Comparison of ENCODE assay signal across 6 cellular contexts in genomic region chr4:30149539-30149938, GRCh38.
DNase-seq lines count a peak whose midpoint lies in the region; TF ChIP-seq lines count a peak whose summit lies in the region.
"Not testable (repeated sequence)": the region's sequence is repeated elsewhere in the genome, so short reads cannot be mapped to it uniquely, and the experiment has no call there.

No MANE protein-coding gene starts in this region.

- peak overlapping the region; percentile 49 for H2BK20ac ChIP-seq in H9 (ENCODE audit: low read depth, low read length, poor library complexity, severe bottlenecking)

- H2BK5ac ChIP-seq in H9 (ENCODE audit: insufficient read length, low read length): peak overlapping the region; percentile 98
- not testable (repeated sequence) for H2BK5ac ChIP-seq in neuronal stem cell (ENCODE audit: low read length)

- H3K4ac ChIP-seq in H9 (ENCODE audit: low read depth, low read length); neuronal stem cell (ENCODE audit: low read length): not testable (repeated sequence)

- peaks cover 30 to 34% of the 10 kb centered on the region in 2 experiments for H3K4me1 Mint-ChIP-seq in H9
- H3K4me1 Mint-ChIP-seq in endodermal cell: not testable (repeated sequence)

- not testable (repeated sequence) for H3K18ac ChIP-seq in H9 (ENCODE audit: insufficient read length, low read depth, low read length); neuronal stem cell (ENCODE audit: low read length)

- peak overlapping the region; percentile 59 to 96 (median 93) for H3K27ac Mint-ChIP-seq in H9
- peak overlapping the region; percentile 49 for H3K27ac Mint-ChIP-seq in endodermal cell

- H3K9ac ChIP-seq in H9 (ENCODE audit: extremely low read depth, insufficient read length, low read length); endodermal cell (ENCODE audit: extremely low read depth, low read length, poor library complexity, severe bottlenecking); neuronal stem cell (ENCODE audit: low read depth, low read length, poor library complexity): not testable (repeated sequence)
- H3K9ac ChIP-seq in HUES64 (ENCODE audit: low read depth, low read length): peak overlapping the region; percentile 63
- peak overlapping the region; percentile 3 for H3K9ac ChIP-seq in iPS-15b (ENCODE audit: low read depth, low read length)

- not testable (repeated sequence) for H2AK5ac ChIP-seq in H9 (ENCODE audit: insufficient read length, low read length); neuronal stem cell (ENCODE audit: low read depth, low read length)

- H3K4me3 ChIP-seq in HUES64 (ENCODE audit: low read length); iPS-15b (ENCODE audit: low read depth, low read length); neuronal stem cell (ENCODE audit: low read length in 2 of 2): not testable (repeated sequence)
- H3K4me3 ChIP-seq in endodermal cell (ENCODE audit: low read length): peak overlapping the region; percentile 63

- not testable (repeated sequence) for H2BK15ac ChIP-seq in H9 (ENCODE audit: low read depth, low read length); neuronal stem cell (ENCODE audit: low read length)

- H4K91ac ChIP-seq in H9 (ENCODE audit: insufficient read length, low read depth, low read length); neuronal stem cell (ENCODE audit: low read depth, low read length, poor library complexity): not testable (repeated sequence)

- not testable (repeated sequence) for H4K20me1 ChIP-seq in H9 (ENCODE audit: control insufficient read depth, insufficient read depth, insufficient read length)

- H3K79me1 ChIP-seq in H9 (ENCODE audit: insufficient read depth, low read depth, low read length, poor library complexity, severe bottlenecking); neuronal stem cell (ENCODE audit: low read depth, low read length): not testable (repeated sequence)

- not testable (repeated sequence) for H4K8ac ChIP-seq in H9 (replicated peaks; ENCODE audit: insufficient read length, low read depth, low read length); neuronal stem cell (ENCODE audit: low read depth, low read length)

- H3T11ph ChIP-seq in H9 (ENCODE audit: low read length): peak overlapping the region; percentile 89

- H3K27ac ChIP-seq in H9 (ENCODE audit: insufficient read length, low read depth, low read length): peak overlapping the region; percentile 98
- peak overlapping the region; percentile 89 for H3K27ac ChIP-seq in HUES64 (ENCODE audit: low read depth, low read length)
- not testable (repeated sequence) for H3K27ac ChIP-seq in endodermal cell (ENCODE audit: low read depth, low read length); neuronal stem cell (replicated peaks; ENCODE audit: low read length)

- not testable (repeated sequence) for H3K36me3 ChIP-seq in HUES64 (ENCODE audit: insufficient read depth, low read length); endodermal cell (ENCODE audit: control insufficient read depth, insufficient read depth, low read length); iPS-15b (ENCODE audit: control insufficient read depth, insufficient read depth, low read length); neuronal stem cell (replicated peaks in 1 of 2; ENCODE audit: control insufficient read depth in 2 of 2, insufficient read depth in 2 of 2, low read length in 2 of 2)

- not testable (repeated sequence) for H3K36me3 Mint-ChIP-seq in H9 (ENCODE audit: insufficient read depth in 1 of 3, low read depth in 3 of 3)
- H3K36me3 Mint-ChIP-seq in endodermal cell (ENCODE audit: low read depth): peaks cover 12% of the 10 kb centered on the region

- not testable (repeated sequence) for H2BK120ac ChIP-seq in H9 (ENCODE audit: low read depth, low read length, poor library complexity, severe bottlenecking); neuronal stem cell (ENCODE audit: low read depth, low read length)

- H2BK12ac ChIP-seq in H9 (ENCODE audit: insufficient read length, low read depth, low read length); neuronal stem cell (ENCODE audit: low read length): not testable (repeated sequence)

- not testable (repeated sequence) for H3K9me3 ChIP-seq in H9 (ENCODE audit: control insufficient read depth, low read depth, low read length); HUES64 (ENCODE audit: insufficient read depth, low read depth, low read length); iPS-15b (ENCODE audit: control insufficient read depth, insufficient read depth, low read length); neuronal stem cell (replicated peaks in 1 of 2; ENCODE audit: control insufficient read depth in 2 of 2, insufficient read depth in 1 of 2, low read depth in 1 of 2, low read length in 2 of 2)
- peaks cover 24% of the 10 kb centered on the region for H3K9me3 ChIP-seq in endodermal cell (ENCODE audit: control insufficient read depth, low read length)

- H4K5ac ChIP-seq in H9 (ENCODE audit: insufficient read length, low read depth, low read length): not testable (repeated sequence)

- not testable (repeated sequence) for TF ChIP-seq CTCF in H9 (conservative IDR thresholded peaks at IDR 0.05); endodermal cell (conservative IDR thresholded peaks at IDR 0.05)

- peak overlapping the region; percentile 59; the same call in 1 of the 2 replicates for H3K14ac ChIP-seq in H9 (ENCODE audit: insufficient read depth, low read length)
- not testable (repeated sequence) for H3K14ac ChIP-seq in neuronal stem cell (ENCODE audit: low read length)

- not testable (repeated sequence) for H3K23ac ChIP-seq in H9 (ENCODE audit: insufficient read length, low read depth, low read length); neuronal stem cell (ENCODE audit: low read depth, low read length, poor library complexity)

- not testable (repeated sequence) for H3K27me3 Mint-ChIP-seq in H9 (ENCODE audit: low read depth); endodermal cell (ENCODE audit: insufficient read depth)

- H3K79me2 ChIP-seq in H9 (ENCODE audit: insufficient read depth, low read length): not testable (repeated sequence)

- H3K23me2 ChIP-seq in H9 (ENCODE audit: insufficient read length, low read depth, low read length, poor library complexity, severe bottlenecking): not testable (repeated sequence)

- not testable (repeated sequence) for H3K9me3 Mint-ChIP-seq in H9
- peaks cover 48% of the 10 kb centered on the region for H3K9me3 Mint-ChIP-seq in endodermal cell

- not testable (repeated sequence) for H3K56ac ChIP-seq in H9 (ENCODE audit: insufficient read length, low read depth, low read length)

- H3K27me3 ChIP-seq in H9 (ENCODE audit: insufficient read depth, low read length); HUES64 (ENCODE audit: insufficient read depth, low read length); endodermal cell (ENCODE audit: control insufficient read depth, insufficient read depth, low read length, poor library complexity, severe bottlenecking); iPS-15b (ENCODE audit: control insufficient read depth, insufficient read depth, low read length); neuronal stem cell (ENCODE audit: control insufficient read depth in 3 of 3, insufficient read depth in 3 of 3, low read depth in 1 of 3, low read length in 3 of 3): not testable (repeated sequence)

- H3K4me1 ChIP-seq in H9 (ENCODE audit: insufficient read depth, low read length); endodermal cell (ENCODE audit: control insufficient read depth, insufficient read depth, low read length); neuronal stem cell (ENCODE audit: control insufficient read depth in 2 of 2, insufficient read depth in 1 of 2, low read depth in 1 of 2, low read length in 2 of 2): not testable (repeated sequence)
- peaks cover 29% of the 10 kb centered on the region for H3K4me1 ChIP-seq in HUES64 (ENCODE audit: insufficient read depth, low read length)
- peaks cover 17% of the 10 kb centered on the region for H3K4me1 ChIP-seq in iPS-15b (ENCODE audit: control insufficient read depth, insufficient read depth, low read length)

- peak; percentile 46 for DNase-seq in ELF-1 (ENCODE audit: low read depth, low spot score)
- peak; percentile 64 for DNase-seq in H9
- peak; percentile 77 for DNase-seq in endodermal cell
- DNase-seq in neuronal stem cell (ENCODE audit: low spot score): not testable (repeated sequence)

- WGBS in H9 (ENCODE audit: extremely low coverage, insufficient read length, low lambda C conversion rate): no CpG with 5 or more reads among the region's 7 CpGs
- 73% methylated on average over 7 of the region's 7 CpGs for WGBS in HUES64
- 61 to 79% methylated on average over 5 to 7 of the region's 7 CpGs for WGBS in endodermal cell (ENCODE audit: insufficient coverage in 1 of 2, insufficient read length in 1 of 2), 2 experiments
- no CpG with 5 or more reads among the region's 7 CpGs for WGBS in neuronal stem cell (ENCODE audit: extremely low coverage in 2 of 2, insufficient read length in 2 of 2, insufficient replicate concordance in 1 of 2), 2 donors

- H3K4me3 Mint-ChIP-seq in H9, endodermal cell: not testable (repeated sequence)

- H2AFZ ChIP-seq in H9 (ENCODE audit: low read length): not testable (repeated sequence)
- peak overlapping the region; percentile 56 for H2AFZ ChIP-seq in neuronal stem cell (ENCODE audit: low read length)

- not testable (repeated sequence) for H3K4me2 ChIP-seq in H9 (ENCODE audit: insufficient read depth, insufficient read length, low read length); neuronal stem cell (ENCODE audit: insufficient read depth, low read length, poor library complexity, severe bottlenecking)
